1 cellular context compared by ENCODE assay signal in genomic region chr7:151233111-151233701, GRCh38.
TF ChIP-seq lines count a peak whose summit lies in the region.

No MANE protein-coding gene starts in this region.

TF ChIP-seq in endothelial cell of umbilical vein, 7 proteins besides CTCF, POLR2A, EP300 and RAD21:
- no peak for TF ChIP-seq EZH2 (IDR thresholded peaks at IDR 0.05; ENCODE audit: borderline replicate concordance, low read depth, low read length, severe bottlenecking)
- peak; percentile 26 for TF ChIP-seq GATA2 (IDR thresholded peaks at IDR 0.05; ENCODE audit: insufficient read depth, insufficient read length, low read depth, low read length)
TF ChIP-seq in endothelial cell of umbilical vein: peak in this region for 1.
